Comparison of ENCODE assay signal across 12 cellular contexts in genomic region chr3:8755564-8756237, GRCh38. TPM values are rescaled to one million over a fixed set of nuclear protein-coding genes. Genes with fewer than 3 reads are reported as not detected.
DNase-seq lines count a peak whose midpoint lies in the region; ATAC-seq and TF ChIP-seq lines count a peak whose summit lies in the region.
"Had no signal": no experiment of that assay in that cellular context is flagged by ENCODE, and none has a peak within 500 bp of the region (broad histone marks: within the 10 kb centered on the region; RNA-seq: fewer than 3 reads in every experiment).

No MANE protein-coding gene starts in this region.

- H3K27ac Mint-ChIP-seq in Calu3 (ENCODE audit: unreplicated experiment) (no peak overlapping the region), HFFc6 (peak overlapping the region; percentile 92), WTC11 (no peak overlapping the region)
- H3K27ac Mint-ChIP-seq: activated CD4-positive, alpha-beta memory T cell treated with anti-CD3 and anti-CD28 coated beads for 36 hours; activated naive CD8-positive, alpha-beta T cell treated with anti-CD3 and anti-CD28 coated beads, Interleukin-2, amount 10 ng/mL, durations not matched to agents 7 days and 5 days had no signal

- H3K27me3 Mint-ChIP-seq in Calu3 (ENCODE audit: unreplicated experiment): no peaks in the 10 kb centered on the region
- peaks cover 34% of the 10 kb centered on the region for H3K27me3 Mint-ChIP-seq in HFFc6 (ENCODE audit: insufficient read depth)
- H3K27me3 Mint-ChIP-seq in WTC11 (ENCODE audit: low read depth): no peaks in the 10 kb centered on the region; the same call in 1 of the 2 replicates
- H3K27me3 Mint-ChIP-seq: activated CD4-positive, alpha-beta memory T cell treated with anti-CD3 and anti-CD28 coated beads for 36 hours; activated naive CD8-positive, alpha-beta T cell treated with anti-CD3 and anti-CD28 coated beads, Interleukin-2, amount 10 ng/mL, durations not matched to agents 7 days and 5 days had no signal

- no peak for DNase-seq in Calu3
- peak; percentile 53 for DNase-seq in HFFc6
- DNase-seq in WTC11 (ENCODE audit: low spot score): no peak
- peak; percentile 40 for DNase-seq in iris pigment epithelial cell (ENCODE audit: low read depth)
- DNase-seq in GDM1 (lab: John Stamatoyannopoulos, UW): no peak
- no peak for DNase-seq in NCI-H446 (lab: John Stamatoyannopoulos, UW)
- no peak for DNase-seq in nucleus accumbens (lab: John Stamatoyannopoulos, UW)
- DNase-seq: activated CD4-positive, alpha-beta memory T cell treated with anti-CD3 and anti-CD28 coated beads for 36 hours; activated naive CD8-positive, alpha-beta T cell treated with anti-CD3 and anti-CD28 coated beads, Interleukin-2, amount 10 ng/mL, durations not matched to agents 7 days and 5 days; left ventricle myocardium superior; psoas muscle had no signal

- no TSS peak for BruUV-seq in Calu3 (replicated peaks; lab: Mats Ljungman, UMichigan)

- H3K4me1 Mint-ChIP-seq in Calu3 (ENCODE audit: low read depth, unreplicated experiment) (no peaks in the 10 kb centered on the region), HFFc6 (ENCODE audit: low read depth) (peaks cover 92% of the 10 kb centered on the region), WTC11 (no peaks in the 10 kb centered on the region; the same call in 1 of the 2 replicates)
- H3K4me1 Mint-ChIP-seq: activated naive CD8-positive, alpha-beta T cell treated with anti-CD3 and anti-CD28 coated beads, Interleukin-2, amount 10 ng/mL, durations not matched to agents 7 days and 5 days had no signal

- intact Hi-C loops in Calu3 (cut with micrococcal nuclease; ENCODE audit: unreplicated experiment): no loop called here

- H3K9me3 Mint-ChIP-seq in Calu3 (ENCODE audit: low read depth, unreplicated experiment) (no peaks in the 10 kb centered on the region), HFFc6 (no peaks in the 10 kb centered on the region), WTC11 (no peaks in the 10 kb centered on the region)
- H3K9me3 Mint-ChIP-seq: activated CD4-positive, alpha-beta memory T cell treated with anti-CD3 and anti-CD28 coated beads for 36 hours; activated naive CD8-positive, alpha-beta T cell treated with anti-CD3 and anti-CD28 coated beads, Interleukin-2, amount 10 ng/mL, durations not matched to agents 7 days and 5 days had no signal

- POLR2A ChIA-PET in WTC11 (lab: Charles Lee): no interaction called here

- H3K36me3 Mint-ChIP-seq in Calu3 (ENCODE audit: insufficient read depth, unreplicated experiment) (no peaks in the 10 kb centered on the region), HFFc6 (ENCODE audit: low read depth) (peaks cover 97% of the 10 kb centered on the region), WTC11 (no peaks in the 10 kb centered on the region)
- H3K36me3 Mint-ChIP-seq: activated CD4-positive, alpha-beta memory T cell treated with anti-CD3 and anti-CD28 coated beads for 36 hours; activated naive CD8-positive, alpha-beta T cell treated with anti-CD3 and anti-CD28 coated beads, Interleukin-2, amount 10 ng/mL, durations not matched to agents 7 days and 5 days had no signal

- peak; percentile 40 for TF ChIP-seq CTCF in Calu3 (IDR thresholded peaks at IDR 0.05; ENCODE audit: unreplicated experiment)
- TF ChIP-seq CTCF in HFFc6 (IDR thresholded peaks at IDR 0.05): peak; percentile 77
- TF ChIP-seq CTCF in WTC11 (IDR thresholded peaks at IDR 0.05): peak; percentile 14; the same call in 1 of the 2 replicates

- CTCF ChIA-PET in Calu3 (lab: Charles Lee) (no interaction called here), WTC11 (lab: Charles Lee) (interaction anchor here (0.7 to 5.7 kb wide), 12 partner anchors 9 to 54 kb away, joined by 3 to 52 read pairs (median 4); partner anchors contain the start of gene OXTR)

- ATAC-seq in WTC11 (peak; percentile 63), GM19023 (IDR thresholded peaks at IDR 0.05; ENCODE audit: unreplicated experiment) (no peak)
- ATAC-seq: left ventricle myocardium superior had no signal

- no peak overlapping the region for H3K4me3 Mint-ChIP-seq in Calu3 (ENCODE audit: low read depth, unreplicated experiment)
- H3K4me3 Mint-ChIP-seq in HFFc6: peak overlapping the region; percentile 25
- no peak overlapping the region for H3K4me3 Mint-ChIP-seq in WTC11
- H3K4me3 Mint-ChIP-seq: activated CD4-positive, alpha-beta memory T cell treated with anti-CD3 and anti-CD28 coated beads for 36 hours; activated naive CD8-positive, alpha-beta T cell treated with anti-CD3 and anti-CD28 coated beads, Interleukin-2, amount 10 ng/mL, durations not matched to agents 7 days and 5 days had no signal

TF ChIP-seq in WTC11, 78 proteins besides CTCF, POLR2A, EP300 and RAD21:
- TF ChIP-seq GTF2I (CRISPR knock-in tag; conservative IDR thresholded peaks at IDR 0.05): peak; percentile 79; the same call in 1 of the 2 replicates
- TF ChIP-seq AFF4 (CRISPR knock-in tag; IDR thresholded peaks at IDR 0.05; ENCODE audit: borderline replicate concordance): no peak

RNA-seq across cellular contexts. Expression of gene OXTR, which starts 13.7 kb away (rescaled TPM):
- total RNA-seq in Calu3 (2022): 2.8 and 3.4 TPM in 2 replicates
- 100 to 1,000 TPM; 596 to 899 (median 635) TPM for total RNA-seq in HFFc6 (2021; fragmentation: NEBNext Ultra II Directional; extraction: Animal tissue kit (Norgen Biotek cat#: 25700))
- 1.6 to 3.6 TPM (median 1.7 TPM) in 3 replicates for total RNA-seq in WTC11 (2021)

RNA-seq across cellular contexts. Expression of gene CAV3, which starts 22.1 kb away (rescaled TPM):
- total RNA-seq in Calu3 (2022) (not detected in 2 replicates), WTC11 (2021) (not detected in 3 replicates)
- total RNA-seq in HFFc6 (2021; fragmentation: NEBNext Ultra II Directional; extraction: Animal tissue kit (Norgen Biotek cat#: 25700)): under 1 TPM in 1 of 6 experiments, not detected in 5; 0.25 TPM
- total RNA-seq: activated CD4-positive, alpha-beta memory T cell treated with anti-CD3 and anti-CD28 coated beads for 36 hours; activated naive CD8-positive, alpha-beta T cell treated with anti-CD3 and anti-CD28 coated beads, Interleukin-2, amount 10 ng/mL, durations not matched to agents 7 days and 5 days had no signal

Comparison
In these comparisons a context has a peak if more than half of its experiments do, and no peak if none do; other contexts are left out.
1. DNase-seq: peak in HFFc6 (single experiment) and iris pigment epithelial cell (single experiment); none in Calu3 (single experiment), WTC11 (single experiment), GDM1 (single experiment), NCI-H446 (0 of 2) and nucleus accumbens (0 of 56).
2. CTCF ChIP-seq: peak in every context shown above with its lines; median percentile 77 in HFFc6; 40 in Calu3; 14 in WTC11.
3. RNA of gene OXTR, which starts 13.7 kb away (total RNA-seq): 596 to 899 TPM in HFFc6; 1.6 to 3.6 TPM in WTC11 and 2.8 to 3.4 TPM in Calu3; every median in the first group is over 100 times any median in the second.